Comparison of ENCODE assay signal across 9 cellular contexts in the genomic region with DNA sequence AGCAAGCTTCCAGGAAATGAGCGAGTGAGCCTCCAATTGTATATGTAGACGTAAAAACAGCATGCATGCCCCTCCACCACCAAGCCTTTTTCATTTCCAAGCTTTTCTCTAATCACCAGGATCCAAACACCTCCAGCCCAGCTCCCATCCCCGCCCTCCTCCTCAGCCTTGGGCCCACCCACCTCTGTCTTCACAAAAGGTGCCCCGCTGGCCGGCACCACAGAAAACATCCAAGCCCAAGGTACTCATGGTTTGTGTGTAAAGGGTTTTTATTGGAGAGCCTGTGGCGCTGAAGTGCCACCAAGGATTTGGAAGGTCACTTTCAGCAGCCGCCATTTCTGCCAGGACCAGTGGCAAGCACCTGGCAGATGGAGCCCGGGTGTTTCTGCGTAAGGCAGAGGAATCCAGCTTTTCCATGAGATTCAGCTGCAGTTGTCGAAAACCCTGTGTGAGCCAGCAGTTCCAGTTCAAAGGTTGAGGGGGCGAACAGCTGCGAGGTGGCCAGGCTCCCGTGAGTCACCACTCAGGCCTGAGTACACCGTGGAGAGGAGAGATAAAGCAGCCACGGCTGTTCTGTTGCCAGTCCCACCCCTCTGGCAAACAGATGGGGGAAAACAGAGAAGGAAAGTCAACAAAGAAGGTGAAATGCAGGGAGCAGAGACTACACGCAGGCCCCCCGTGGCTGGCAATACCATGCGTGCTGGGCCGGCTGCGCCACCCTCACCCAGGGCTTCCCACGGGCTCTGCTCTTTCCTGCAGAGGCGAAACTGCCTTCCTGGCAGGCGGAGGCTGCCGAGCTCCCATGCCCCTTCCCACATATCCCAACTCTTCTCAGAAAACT. TPM values are rescaled to one million over a fixed set of nuclear protein-coding genes. Genes with fewer than 3 reads are reported as not detected.
A peak's percentile ranks its signal among the peaks of the same experiment; 100 is the strongest.
DNase-seq lines count a peak whose midpoint lies in the region; ATAC-seq and TF ChIP-seq lines count a peak whose summit lies in the region.
"Had no signal": no experiment of that assay in that cellular context is flagged by ENCODE, and none has a peak within 500 bp of the region (broad histone marks: within the 10 kb centered on the region; RNA-seq: fewer than 3 reads in every experiment).

No MANE protein-coding gene starts in this region.

- DNase-seq in Caki2 (ENCODE audit: low read depth) (peak; percentile 61), NCI-H2171 (lab: John Stamatoyannopoulos, UW) (peak; percentile 25), endodermal cell (peak; percentile 59), neural crest cell (ENCODE audit: low read depth, low spot score) (no peak), GM10248 (ENCODE audit: extremely low spot score) (no peak), midbrain (lab: John Stamatoyannopoulos, UW) (no peak), SW 1271 (lab: John Stamatoyannopoulos, UW) (no peak)
- DNase-seq: activated CD4-positive, alpha-beta T cell treated with anti-CD3 and anti-CD28 coated beads for 36 hours had no signal

- no peaks in the 10 kb centered on the region for H3K27me3 ChIP-seq in endodermal cell (ENCODE audit: control insufficient read depth, insufficient read depth, low read length, poor library complexity, severe bottlenecking)

- H3K9me3 ChIP-seq in endodermal cell (ENCODE audit: control insufficient read depth, low read length): no peaks in the 10 kb centered on the region

- H3K4me1 ChIP-seq in endodermal cell (ENCODE audit: control insufficient read depth, insufficient read depth, low read length): peaks cover 13% of the 10 kb centered on the region

- 77 to 78% methylated on average over 14 to 24 of the region's 24 CpGs for WGBS in endodermal cell (ENCODE audit: insufficient coverage in 1 of 2, insufficient read length in 1 of 2), 2 experiments

- H3K9ac ChIP-seq in endodermal cell (ENCODE audit: extremely low read depth, low read length, poor library complexity, severe bottlenecking): no peak overlapping the region

- TF ChIP-seq CTCF in endodermal cell (conservative IDR thresholded peaks at IDR 0.05) (no peak), neural crest cell (conservative IDR thresholded peaks at IDR 0.05) (no peak), GM10248 (IDR thresholded peaks at IDR 0.05; ENCODE audit: control extremely low read depth, extremely low read depth, low read depth, missing control alignments) (no peak)

- POLR2A ChIA-PET in GM10248 (lab: Yijun Ruan, JAX): no interaction called here

- H3K4me3 ChIP-seq in endodermal cell (ENCODE audit: low read length): no peak overlapping the region

- peaks cover 68% of the 10 kb centered on the region for H3K36me3 Mint-ChIP-seq in endodermal cell (ENCODE audit: low read depth)
- H3K36me3 Mint-ChIP-seq in neural crest cell (ENCODE audit: low read depth): no peaks in the 10 kb centered on the region

- CTCF ChIA-PET in GM10248 (lab: Yijun Ruan, JAX): interaction anchor here (1.1 to 2.3 kb wide), 3 partner anchors 9 to 179 kb away, joined by 3 to 10 read pairs (median 3); no protein-coding TSS in a partner anchor

- H3K36me3 ChIP-seq in endodermal cell (ENCODE audit: control insufficient read depth, insufficient read depth, low read length): peaks cover 56% of the 10 kb centered on the region

- H3K9me3 Mint-ChIP-seq in endodermal cell (no peaks in the 10 kb centered on the region), neural crest cell (no peaks in the 10 kb centered on the region)

- H3K4me3 Mint-ChIP-seq in endodermal cell (no peak overlapping the region), neural crest cell (no peak overlapping the region)
- H3K4me3 Mint-ChIP-seq: activated CD4-positive, alpha-beta T cell treated with anti-CD3 and anti-CD28 coated beads for 36 hours had no signal

- H3K4me1 Mint-ChIP-seq in endodermal cell (peaks cover 20% of the 10 kb centered on the region), neural crest cell (peaks cover 9% of the 10 kb centered on the region)
- H3K4me1 Mint-ChIP-seq: activated CD4-positive, alpha-beta T cell treated with anti-CD3 and anti-CD28 coated beads for 36 hours had no signal

- H3K27ac Mint-ChIP-seq in endodermal cell (peak overlapping the region; percentile 91), neural crest cell (ENCODE audit: unreplicated experiment) (peak overlapping the region; percentile 37)
- H3K27ac Mint-ChIP-seq: activated CD4-positive, alpha-beta T cell treated with anti-CD3 and anti-CD28 coated beads for 36 hours had no signal

- H3K27me3 Mint-ChIP-seq in endodermal cell (ENCODE audit: insufficient read depth) (no peaks in the 10 kb centered on the region), neural crest cell (ENCODE audit: low read depth) (no peaks in the 10 kb centered on the region)
- H3K27me3 Mint-ChIP-seq: activated CD4-positive, alpha-beta T cell treated with anti-CD3 and anti-CD28 coated beads for 36 hours had no signal

- in situ Hi-C loops in Caki2 (cut with HindIII; ENCODE audit: low pct_unique_long_range_greater_than_20kb, low sequenced_read_pairs): no loop called here

- peak overlapping the region; percentile 52 for H3K27ac ChIP-seq in endodermal cell (ENCODE audit: low read depth, low read length)

- ATAC-seq in HG02623 (IDR thresholded peaks at IDR 0.05; ENCODE audit: unreplicated experiment): no peak
- ATAC-seq: activated CD4-positive, alpha-beta T cell treated with anti-CD3 and anti-CD28 coated beads for 36 hours had no signal

RNA-seq across cellular contexts. Expression of gene FAM174B, which starts 38.2 kb away (rescaled TPM):
- total RNA-seq in Caki2 (2014; rRNA removed; shearing (Covaris generic); ENCODE audit: low replicate concordance): 24.7 and 78.0 TPM in 2 replicates
- total RNA-seq in endodermal cell (100 to 1,000 TPM in 1 of 2 donors, 10 to 100 TPM in 1; 66.0 to 105 TPM), neural crest cell (10.6 and 12.1 TPM in 2 replicates)
- 22.2 TPM for polyA plus RNA-seq in endodermal cell (2013, experiment 1 of 2)
- 27.3 TPM for polyA plus RNA-seq in endodermal cell (2013, experiment 2 of 2)

Comparison
In these comparisons a context has a peak if more than half of its experiments do, and no peak if none do; other contexts are left out.
1. DNase-seq: peak in Caki2 (single experiment), NCI-H2171 (single experiment) and endodermal cell (single experiment); none in neural crest cell (single experiment), GM10248 (single experiment), midbrain (single experiment) and SW 1271 (0 of 2).